Comparison of ENCODE assay signal across 20 cellular contexts in the genomic region with DNA sequence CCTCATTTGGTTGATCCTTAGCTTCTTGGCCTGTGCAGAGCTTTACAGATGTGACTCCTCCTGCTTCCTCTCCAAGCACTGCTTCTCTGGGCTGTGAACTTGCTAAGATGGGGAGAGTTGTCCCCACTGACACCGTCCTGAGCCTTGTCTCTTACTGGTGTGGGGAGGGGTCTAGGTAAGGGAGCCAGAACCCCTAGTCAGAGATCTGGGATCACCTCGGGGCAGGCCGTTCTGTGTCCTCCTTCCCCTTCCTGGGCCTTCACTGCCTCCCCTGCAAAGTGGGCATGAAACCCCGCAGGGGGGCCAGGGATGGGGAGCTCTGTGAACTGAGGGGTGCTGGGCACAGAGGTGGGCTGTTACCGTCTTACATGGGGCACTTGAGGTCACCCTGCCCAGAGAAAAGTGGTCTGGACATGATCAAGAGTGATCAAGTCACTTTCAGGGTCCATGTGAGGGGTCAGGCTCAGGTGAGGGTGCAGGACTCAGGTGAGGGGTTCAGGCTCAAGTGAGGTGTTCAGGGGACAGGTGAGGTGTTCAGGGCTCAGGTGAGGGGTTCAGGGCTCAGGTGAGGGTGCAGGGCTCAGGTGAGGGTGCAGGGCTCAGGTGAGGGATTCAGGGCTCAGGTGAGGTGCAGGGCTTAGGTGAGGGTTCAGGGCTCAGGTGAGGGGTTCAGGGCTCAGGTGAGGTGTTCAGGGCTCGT.
"Had no signal": no experiment of that assay in that cellular context is flagged by ENCODE, and none has a peak within 500 bp of the region (broad histone marks: within the 10 kb centered on the region; RNA-seq: fewer than 3 reads in every experiment).

No MANE protein-coding gene starts in this region.

- H3K4me2 ChIP-seq: SK-N-SH had no signal

- H3K9ac ChIP-seq: SK-N-SH had no signal

- H3K4me3 Mint-ChIP-seq: activated B cell treated with CpG ODN at 0.5 μM for 24 hours; activated T-cell treated with anti-CD3 and anti-CD28 coated beads, Interleukin-2, amount 50 U/mL, for 24 hours; neural crest cell; stimulated activated memory B cell treated with anti-CD40 and anti-IgM and Interleukin-4, amounts not matched to agents 10 μg/mL and 1 μg/mL and 100 μg/mL, for 72 hours; T-helper 2 cell treated with Interferon-gamma antibody and Interleukin-4, amounts not matched to agents 5 μg/mL and 100 μg/mL, for 36 hours had no signal

- H3K9me3 Mint-ChIP-seq: activated B cell treated with CpG ODN at 0.5 μM for 24 hours; activated T-helper 2 cell treated with anti-CD3 and anti-CD28 coated beads, Interferon-gamma antibody, Interleukin-2, Interleukin-4, amounts not matched to agents 10 μg/mL and 5 μg/mL and 100 μg/mL, durations not matched to agents 14 hours and 24 hours and 36 hours; neural crest cell; stimulated activated memory B cell treated with anti-CD40 and anti-IgM and Interleukin-4, amounts not matched to agents 10 μg/mL and 1 μg/mL and 100 μg/mL, for 72 hours; T-helper 2 cell treated with Interferon-gamma antibody and Interleukin-4, amounts not matched to agents 5 μg/mL and 100 μg/mL, for 36 hours had no signal

- H3K4me1 ChIP-seq: body of pancreas, sigmoid colon, upper lobe of right lung had no signal

- ATAC-seq: body of pancreas; left colon; stimulated activated memory B cell treated with anti-CD40 and anti-IgM and Interleukin-4, amounts not matched to agents 10 μg/mL and 1 μg/mL and 100 μg/mL, for 72 hours; upper lobe of right lung had no signal

- H3K9me3 ChIP-seq: body of pancreas, ovary, sigmoid colon, SK-N-SH, thoracic aorta, upper lobe of right lung had no signal

- H3K36me3 ChIP-seq: ovary, sigmoid colon, thoracic aorta, upper lobe of right lung had no signal

- H3K27ac ChIP-seq: body of pancreas, ovary, sigmoid colon, thoracic aorta, upper lobe of right lung had no signal

- H3K27ac Mint-ChIP-seq: activated B cell treated with CpG ODN at 0.5 μM for 24 hours; activated T-cell treated with anti-CD3 and anti-CD28 coated beads, Interleukin-2, amount 50 U/mL, for 24 hours; activated T-helper 2 cell treated with anti-CD3 and anti-CD28 coated beads, Interferon-gamma antibody, Interleukin-2, Interleukin-4, amounts not matched to agents 10 μg/mL and 5 μg/mL and 100 μg/mL, durations not matched to agents 14 hours and 24 hours and 36 hours; stimulated activated memory B cell treated with anti-CD40 and anti-IgM and Interleukin-4, amounts not matched to agents 10 μg/mL and 1 μg/mL and 100 μg/mL, for 72 hours; T-helper 2 cell treated with Interferon-gamma antibody and Interleukin-4, amounts not matched to agents 5 μg/mL and 100 μg/mL, for 36 hours had no signal

- H3K4me3 ChIP-seq: body of pancreas, ovary, sigmoid colon, thoracic aorta, upper lobe of right lung had no signal

- H3K4me1 Mint-ChIP-seq: activated B cell treated with CpG ODN at 0.5 μM for 24 hours; neural crest cell; stimulated activated memory B cell treated with anti-CD40 and anti-IgM and Interleukin-4, amounts not matched to agents 10 μg/mL and 1 μg/mL and 100 μg/mL, for 72 hours had no signal

- H3K27me3 ChIP-seq: body of pancreas, ovary, sigmoid colon, upper lobe of right lung had no signal

- H3K36me3 Mint-ChIP-seq: stimulated activated memory B cell treated with anti-CD40 and anti-IgM and Interleukin-4, amounts not matched to agents 10 μg/mL and 1 μg/mL and 100 μg/mL, for 72 hours had no signal

- DNase-seq: activated B cell treated with CpG ODN at 0.5 μM for 24 hours; activated CD4-positive, alpha-beta T cell treated with anti-CD3 and anti-CD28 coated beads for 4 hours; activated naive CD4-positive, alpha-beta T cell treated with Interleukin-2 at 50 U/mL for 16 hours; activated T-cell treated with anti-CD3 and anti-CD28 coated beads, Interleukin-2, amount 50 U/mL, for 24 hours; caudate nucleus; foreskin melanocyte; glutamatergic neuron; hippocampal formation; left colon; ovary; sigmoid colon; SK-N-SH; stimulated activated CD4-positive, alpha-beta T cell treated with anti-CD3 and anti-CD28 coated beads, Interleukin-4, amount 100 ng/mL, for 4 hours; upper lobe of right lung had no signal

- H3K27me3 Mint-ChIP-seq: activated B cell treated with CpG ODN at 0.5 μM for 24 hours; activated T-cell treated with anti-CD3 and anti-CD28 coated beads, Interleukin-2, amount 50 U/mL, for 24 hours had no signal
